Comparison of ENCODE assay signal across 1 cellular context in the genomic region with DNA sequence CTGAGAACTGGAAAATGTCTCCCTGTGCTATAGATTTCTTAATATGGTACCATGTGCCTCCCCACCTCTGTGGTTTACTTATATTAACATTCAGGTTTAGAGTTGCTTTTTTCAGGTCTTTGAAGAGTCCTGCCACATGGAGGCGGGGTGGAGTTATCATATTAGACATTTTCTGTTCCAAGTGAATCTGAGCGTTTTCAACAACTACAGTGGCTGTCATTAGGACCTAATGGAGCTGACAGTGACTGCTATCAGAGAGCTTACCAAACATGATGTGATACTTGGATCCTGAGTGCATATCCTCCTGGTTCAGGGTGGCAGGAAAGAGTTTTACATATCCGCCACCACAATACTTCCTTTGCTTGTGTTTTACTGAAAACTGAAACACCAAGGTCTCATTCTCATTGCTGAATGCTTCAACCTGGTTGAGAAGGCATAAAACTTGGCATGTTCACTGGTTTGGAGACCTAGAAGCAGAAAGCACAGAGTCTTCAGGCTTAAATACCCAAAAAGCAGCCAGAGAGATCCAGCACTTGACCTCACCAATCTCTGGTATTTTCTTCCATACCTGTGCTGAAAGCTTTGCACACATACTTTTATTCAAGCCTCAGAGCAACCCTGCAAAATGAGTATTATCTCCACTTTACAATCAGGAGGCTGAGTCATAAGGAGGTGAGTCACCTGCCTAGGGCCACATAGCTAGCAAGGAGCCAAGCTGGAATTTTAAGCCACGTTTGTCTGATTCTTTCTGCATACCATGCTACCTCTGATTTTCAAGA.
TF ChIP-seq lines count a peak whose summit lies in the region.

No MANE protein-coding gene starts in this region.

TF ChIP-seq in K562, 482 proteins besides CTCF, POLR2A, EP300 and RAD21 (continued from another document and continues in another):
- TF ChIP-seq, protein P1, sequence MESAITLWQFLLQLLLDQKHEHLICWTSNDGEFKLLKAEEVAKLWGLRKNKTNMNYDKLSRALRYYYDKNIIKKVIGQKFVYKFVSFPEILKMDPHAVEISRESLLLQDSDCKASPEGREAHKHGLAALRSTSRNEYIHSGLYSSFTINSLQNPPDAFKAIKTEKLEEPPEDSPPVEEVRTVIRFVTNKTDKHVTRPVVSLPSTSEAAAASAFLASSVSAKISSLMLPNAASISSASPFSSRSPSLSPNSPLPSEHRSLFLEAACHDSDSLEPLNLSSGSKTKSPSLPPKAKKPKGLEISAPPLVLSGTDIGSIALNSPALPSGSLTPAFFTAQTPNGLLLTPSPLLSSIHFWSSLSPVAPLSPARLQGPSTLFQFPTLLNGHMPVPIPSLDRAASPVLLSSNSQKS (CRISPR knock-in tag; IDR thresholded peaks at IDR 0.05), result no peak
- TF ChIP-seq RBM39 (optimal IDR thresholded peaks at IDR 0.05; ENCODE audit: low read depth, low read length) (no peak), STAG1 (CRISPR knock-in tag; IDR thresholded peaks at IDR 0.05; ENCODE audit: borderline replicate concordance) (no peak), PHB2 (IDR thresholded peaks at IDR 0.05; ENCODE audit: low read depth) (no peak), HDAC1 (IDR thresholded peaks at IDR 0.05) (peak in 1 of 2 experiments; percentile 65; a peak in 1 of 4 replicates), ETV1 (tag; conservative IDR thresholded peaks at IDR 0.05; ENCODE audit: low read depth) (peak; percentile 40; the same call in 1 of the 2 replicates), FOS (IDR thresholded peaks at IDR 0.05; ENCODE audit: extremely low read depth, insufficient read length) (peak; percentile 89), OTX1 (CRISPR knock-in tag; IDR thresholded peaks at IDR 0.05) (no peak), MEF2D (tag; conservative IDR thresholded peaks at IDR 0.05; ENCODE audit: low read depth) (no peak), PCBP2 (IDR thresholded peaks at IDR 0.05; ENCODE audit: low read depth, low read length, poor library complexity, severe bottlenecking) (no peak), KAT2B (IDR thresholded peaks at IDR 0.05; ENCODE audit: low read depth, low read length) (no peak), BCOR (IDR thresholded peaks at IDR 0.05) (no peak), SMAD3 (CRISPR knock-in tag; conservative IDR thresholded peaks at IDR 0.05) (no peak), ZNF655 (CRISPR knock-in tag; IDR thresholded peaks at IDR 0.05) (no peak), SMARCC2 (IDR thresholded peaks at IDR 0.05; ENCODE audit: low read depth) (peak; percentile 96), RFX1 (IDR thresholded peaks at IDR 0.05) (no peak), ZNF699 (CRISPR knock-in tag; IDR thresholded peaks at IDR 0.05; ENCODE audit: insufficient replicate concordance) (no peak), SIRT6 (IDR thresholded peaks at IDR 0.05; ENCODE audit: low read depth, low read length) (no peak), BDP1 (IDR thresholded peaks at IDR 0.05; ENCODE audit: insufficient read depth, insufficient read length) (no peak), BHLHE40 (IDR thresholded peaks at IDR 0.05; ENCODE audit: low read length) (peak; percentile 54), FOSL1 (tag; conservative IDR thresholded peaks at IDR 0.05) (peak; percentile 100), MXD1 (CRISPR knock-in tag; IDR thresholded peaks at IDR 0.05; ENCODE audit: borderline replicate concordance, poor library complexity, severe bottlenecking) (no peak), SP2 (IDR thresholded peaks at IDR 0.05; ENCODE audit: extremely low read depth, low read depth, low read length, poor library complexity, severe bottlenecking) (no peak), ATF2 (CRISPR knock-in tag; IDR thresholded peaks at IDR 0.05) (no peak), GTF2B (IDR thresholded peaks at IDR 0.05; ENCODE audit: extremely low read depth, insufficient read length) (no peak), ZKSCAN8 (CRISPR knock-in tag; IDR thresholded peaks at IDR 0.05) (no peak)
- TF ChIP-seq, protein P2, sequence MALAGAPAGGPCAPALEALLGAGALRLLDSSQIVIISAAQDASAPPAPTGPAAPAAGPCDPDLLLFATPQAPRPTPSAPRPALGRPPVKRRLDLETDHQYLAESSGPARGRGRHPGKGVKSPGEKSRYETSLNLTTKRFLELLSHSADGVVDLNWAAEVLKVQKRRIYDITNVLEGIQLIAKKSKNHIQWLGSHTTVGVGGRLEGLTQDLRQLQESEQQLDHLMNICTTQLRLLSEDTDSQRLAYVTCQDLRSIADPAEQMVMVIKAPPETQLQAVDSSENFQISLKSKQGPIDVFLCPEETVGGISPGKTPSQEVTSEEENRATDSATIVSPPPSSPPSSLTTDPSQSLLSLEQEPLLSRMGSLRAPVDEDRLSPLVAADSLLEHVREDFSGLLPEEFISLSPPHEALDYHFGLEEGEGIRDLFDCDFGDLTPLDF (CRISPR knock-in tag; IDR thresholded peaks at IDR 0.05), result no peak
- TF ChIP-seq, protein P3, sequence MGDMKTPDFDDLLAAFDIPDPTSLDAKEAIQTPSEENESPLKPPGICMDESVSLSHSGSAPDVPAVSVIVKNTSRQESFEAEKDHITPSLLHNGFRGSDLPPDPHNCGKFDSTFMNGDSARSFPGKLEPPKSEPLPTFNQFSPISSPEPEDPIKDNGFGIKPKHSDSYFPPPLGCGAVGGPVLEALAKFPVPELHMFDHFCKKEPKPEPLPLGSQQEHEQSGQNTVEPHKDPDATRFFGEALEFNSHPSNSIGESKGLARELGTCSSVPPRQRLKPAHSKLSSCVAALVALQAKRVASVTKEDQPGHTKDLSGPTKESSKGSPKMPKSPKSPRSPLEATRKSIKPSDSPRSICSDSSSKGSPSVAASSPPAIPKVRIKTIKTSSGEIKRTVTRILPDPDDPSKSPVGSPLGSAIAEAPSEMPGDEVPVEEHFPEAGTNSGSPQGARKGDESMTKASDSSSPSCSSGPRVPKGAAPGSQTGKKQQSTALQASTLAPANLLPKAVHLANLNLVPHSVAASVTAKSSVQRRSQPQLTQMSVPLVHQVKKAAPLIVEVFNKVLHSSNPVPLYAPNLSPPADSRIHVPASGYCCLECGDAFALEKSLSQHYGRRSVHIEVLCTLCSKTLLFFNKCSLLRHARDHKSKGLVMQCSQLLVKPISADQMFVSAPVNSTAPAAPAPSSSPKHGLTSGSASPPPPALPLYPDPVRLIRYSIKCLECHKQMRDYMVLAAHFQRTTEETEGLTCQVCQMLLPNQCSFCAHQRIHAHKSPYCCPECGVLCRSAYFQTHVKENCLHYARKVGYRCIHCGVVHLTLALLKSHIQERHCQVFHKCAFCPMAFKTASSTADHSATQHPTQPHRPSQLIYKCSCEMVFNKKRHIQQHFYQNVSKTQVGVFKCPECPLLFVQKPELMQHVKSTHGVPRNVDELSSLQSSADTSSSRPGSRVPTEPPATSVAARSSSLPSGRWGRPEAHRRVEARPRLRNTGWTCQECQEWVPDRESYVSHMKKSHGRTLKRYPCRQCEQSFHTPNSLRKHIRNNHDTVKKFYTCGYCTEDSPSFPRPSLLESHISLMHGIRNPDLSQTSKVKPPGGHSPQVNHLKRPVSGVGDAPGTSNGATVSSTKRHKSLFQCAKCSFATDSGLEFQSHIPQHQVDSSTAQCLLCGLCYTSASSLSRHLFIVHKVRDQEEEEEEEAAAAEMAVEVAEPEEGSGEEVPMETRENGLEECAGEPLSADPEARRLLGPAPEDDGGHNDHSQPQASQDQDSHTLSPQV (IDR thresholded peaks at IDR 0.05), result no peak
- TF ChIP-seq, protein P4, sequence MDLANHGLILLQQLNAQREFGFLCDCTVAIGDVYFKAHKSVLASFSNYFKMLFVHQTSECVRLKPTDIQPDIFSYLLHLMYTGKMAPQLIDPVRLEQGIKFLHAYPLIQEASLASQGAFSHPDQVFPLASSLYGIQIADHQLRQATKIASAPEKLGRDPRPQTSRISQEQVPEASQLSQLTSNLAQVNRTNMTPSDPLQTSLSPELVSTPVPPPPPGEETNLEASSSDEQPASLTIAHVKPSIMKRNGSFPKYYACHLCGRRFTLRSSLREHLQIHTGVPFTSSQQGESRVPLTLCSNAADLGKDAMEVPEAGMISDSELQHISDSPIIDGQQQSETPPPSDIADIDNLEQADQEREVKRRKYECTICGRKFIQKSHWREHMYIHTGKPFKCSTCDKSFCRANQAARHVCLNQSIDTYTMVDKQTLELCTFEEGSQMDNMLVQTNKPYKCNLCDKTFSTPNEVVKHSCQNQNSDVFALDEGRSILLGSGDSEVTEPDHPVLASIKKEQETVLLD (IDR thresholded peaks at IDR 0.05), result no peak
- TF ChIP-seq, protein P5, sequence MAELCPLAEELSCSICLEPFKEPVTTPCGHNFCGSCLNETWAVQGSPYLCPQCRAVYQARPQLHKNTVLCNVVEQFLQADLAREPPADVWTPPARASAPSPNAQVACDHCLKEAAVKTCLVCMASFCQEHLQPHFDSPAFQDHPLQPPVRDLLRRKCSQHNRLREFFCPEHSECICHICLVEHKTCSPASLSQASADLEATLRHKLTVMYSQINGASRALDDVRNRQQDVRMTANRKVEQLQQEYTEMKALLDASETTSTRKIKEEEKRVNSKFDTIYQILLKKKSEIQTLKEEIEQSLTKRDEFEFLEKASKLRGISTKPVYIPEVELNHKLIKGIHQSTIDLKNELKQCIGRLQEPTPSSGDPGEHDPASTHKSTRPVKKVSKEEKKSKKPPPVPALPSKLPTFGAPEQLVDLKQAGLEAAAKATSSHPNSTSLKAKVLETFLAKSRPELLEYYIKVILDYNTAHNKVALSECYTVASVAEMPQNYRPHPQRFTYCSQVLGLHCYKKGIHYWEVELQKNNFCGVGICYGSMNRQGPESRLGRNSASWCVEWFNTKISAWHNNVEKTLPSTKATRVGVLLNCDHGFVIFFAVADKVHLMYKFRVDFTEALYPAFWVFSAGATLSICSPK (IDR thresholded peaks at IDR 0.05; ENCODE audit: borderline replicate concordance), result no peak
- TF ChIP-seq, protein P6, sequence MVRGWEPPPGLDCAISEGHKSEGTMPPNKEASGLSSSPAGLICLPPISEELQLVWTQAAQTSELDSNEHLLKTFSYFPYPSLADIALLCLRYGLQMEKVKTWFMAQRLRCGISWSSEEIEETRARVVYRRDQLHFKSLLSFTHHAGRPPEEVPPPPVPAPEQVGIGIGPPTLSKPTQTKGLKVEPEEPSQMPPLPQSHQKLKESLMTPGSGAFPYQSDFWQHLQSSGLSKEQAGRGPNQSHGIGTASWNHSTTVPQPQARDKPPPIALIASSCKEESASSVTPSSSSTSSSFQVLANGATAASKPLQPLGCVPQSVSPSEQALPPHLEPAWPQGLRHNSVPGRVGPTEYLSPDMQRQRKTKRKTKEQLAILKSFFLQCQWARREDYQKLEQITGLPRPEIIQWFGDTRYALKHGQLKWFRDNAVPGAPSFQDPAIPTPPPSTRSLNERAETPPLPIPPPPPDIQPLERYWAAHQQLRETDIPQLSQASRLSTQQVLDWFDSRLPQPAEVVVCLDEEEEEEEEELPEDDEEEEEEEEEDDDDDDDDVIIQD (CRISPR knock-in tag; IDR thresholded peaks at IDR 0.05), result no peak
- TF ChIP-seq, protein P7, sequence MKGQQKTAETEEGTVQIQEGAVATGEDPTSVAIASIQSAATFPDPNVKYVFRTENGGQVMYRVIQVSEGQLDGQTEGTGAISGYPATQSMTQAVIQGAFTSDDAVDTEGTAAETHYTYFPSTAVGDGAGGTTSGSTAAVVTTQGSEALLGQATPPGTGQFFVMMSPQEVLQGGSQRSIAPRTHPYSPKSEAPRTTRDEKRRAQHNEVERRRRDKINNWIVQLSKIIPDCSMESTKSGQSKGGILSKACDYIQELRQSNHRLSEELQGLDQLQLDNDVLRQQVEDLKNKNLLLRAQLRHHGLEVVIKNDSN (CRISPR knock-in tag; IDR thresholded peaks at IDR 0.05), result no peak
- TF ChIP-seq, protein P8, sequence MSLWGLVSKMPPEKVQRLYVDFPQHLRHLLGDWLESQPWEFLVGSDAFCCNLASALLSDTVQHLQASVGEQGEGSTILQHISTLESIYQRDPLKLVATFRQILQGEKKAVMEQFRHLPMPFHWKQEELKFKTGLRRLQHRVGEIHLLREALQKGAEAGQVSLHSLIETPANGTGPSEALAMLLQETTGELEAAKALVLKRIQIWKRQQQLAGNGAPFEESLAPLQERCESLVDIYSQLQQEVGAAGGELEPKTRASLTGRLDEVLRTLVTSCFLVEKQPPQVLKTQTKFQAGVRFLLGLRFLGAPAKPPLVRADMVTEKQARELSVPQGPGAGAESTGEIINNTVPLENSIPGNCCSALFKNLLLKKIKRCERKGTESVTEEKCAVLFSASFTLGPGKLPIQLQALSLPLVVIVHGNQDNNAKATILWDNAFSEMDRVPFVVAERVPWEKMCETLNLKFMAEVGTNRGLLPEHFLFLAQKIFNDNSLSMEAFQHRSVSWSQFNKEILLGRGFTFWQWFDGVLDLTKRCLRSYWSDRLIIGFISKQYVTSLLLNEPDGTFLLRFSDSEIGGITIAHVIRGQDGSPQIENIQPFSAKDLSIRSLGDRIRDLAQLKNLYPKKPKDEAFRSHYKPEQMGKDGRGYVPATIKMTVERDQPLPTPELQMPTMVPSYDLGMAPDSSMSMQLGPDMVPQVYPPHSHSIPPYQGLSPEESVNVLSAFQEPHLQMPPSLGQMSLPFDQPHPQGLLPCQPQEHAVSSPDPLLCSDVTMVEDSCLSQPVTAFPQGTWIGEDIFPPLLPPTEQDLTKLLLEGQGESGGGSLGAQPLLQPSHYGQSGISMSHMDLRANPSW (CRISPR knock-in tag; IDR thresholded peaks at IDR 0.05), result no peak
